17 cellular contexts compared by ENCODE assay signal in the genomic region with DNA sequence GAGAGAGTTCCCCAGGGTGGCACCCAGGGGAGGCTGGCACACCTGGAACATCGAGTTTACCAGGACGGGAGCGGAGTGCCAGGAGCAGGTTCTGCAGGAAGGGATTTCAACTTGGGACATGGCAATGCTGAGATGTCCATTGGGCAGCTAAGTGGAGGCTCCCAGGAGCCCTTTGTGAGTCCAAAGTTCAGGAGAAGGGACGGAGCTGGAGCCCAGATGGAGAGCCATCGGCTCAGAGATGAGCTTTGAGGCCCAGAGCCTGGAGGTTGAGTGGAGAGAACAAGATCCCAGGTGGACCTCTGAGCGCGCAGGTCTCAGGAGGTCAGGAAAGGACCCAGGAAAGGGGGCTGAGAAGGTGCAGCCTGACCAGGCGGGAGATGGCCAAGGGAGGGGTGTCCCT.
DNase-seq lines count a peak whose midpoint lies in the region; ATAC-seq, FAIRE-seq and TF ChIP-seq lines count a peak whose summit lies in the region.
"Had no signal": no experiment of that assay in that cellular context is flagged by ENCODE, and none has a peak within 500 bp of the region (broad histone marks: within the 10 kb centered on the region; RNA-seq: fewer than 3 reads in every experiment).

No MANE protein-coding gene starts in this region.

- H3K79me2 ChIP-seq in HepG2 (ENCODE audit: insufficient read depth, low read length), result no peaks in the 10 kb centered on the region
- H3K79me2 ChIP-seq in neural progenitor cell (ENCODE audit: low read depth), result no peaks in the 10 kb centered on the region

- H3K9ac ChIP-seq in HepG2 (ENCODE audit: insufficient read depth, low read depth, low read length) (no peak overlapping the region), neural progenitor cell (no peak overlapping the region)
- H3K9ac ChIP-seq: BLaER1 had no signal

- TF ChIP-seq RAD21 in HepG2 (CRISPR knock-in tag; IDR thresholded peaks at IDR 0.05), result no peak

- 85% methylated on average over 8 of the region's 8 CpGs for WGBS in HepG2 (ENCODE audit: low lambda C conversion rate)
- whole genome bisulfite sequencing in right lobe of liver (ENCODE audit: insufficient coverage, low coverage, low lambda C conversion rate, missing lambda C conversion rate), result 67% methylated on average over 5 of the region's 8 CpGs
- WGBS in sigmoid colon, 2 donors, result 90 to 95% methylated on average over 8 of the region's 8 CpGs

- BruUV-seq in HepG2 (replicated peaks; lab: Mats Ljungman, UMichigan), result no TSS peak

- in situ Hi-C loops in HepG2 (cut with HindIII; ENCODE audit: extremely low pct_ligation_motif_present, low pct_unique_long_range_greater_than_20kb), result no loop called here

- H3K36me3 ChIP-seq in HepG2 (replicated peaks in 1 of 2; ENCODE audit: control insufficient read depth in 1 of 2, insufficient read depth in 2 of 2, low read length in 2 of 2) (no peaks in the 10 kb centered on the region), right lobe of liver (no peaks in the 10 kb centered on the region), neural progenitor cell (no peaks in the 10 kb centered on the region), sigmoid colon (no peaks in the 10 kb centered on the region)
- H3K36me3 ChIP-seq: BLaER1 had no signal

- H3K27ac ChIP-seq in HepG2 (ENCODE audit: extremely low read length, insufficient read depth, low read length) (no peak overlapping the region), right lobe of liver (no peak overlapping the region), neural progenitor cell (no peak overlapping the region), sigmoid colon (no peak overlapping the region), dorsolateral prefrontal cortex (no peak overlapping the region)
- H3K27ac ChIP-seq: 22Rv1, BLaER1 had no signal

- no peak for TF ChIP-seq CTCF in HepG2 (CRISPR knock-in tag; IDR thresholded peaks at IDR 0.05)
- TF ChIP-seq CTCF in right lobe of liver (IDR thresholded peaks at IDR 0.05), result no peak
- no peak for TF ChIP-seq CTCF in neural progenitor cell (IDR thresholded peaks at IDR 0.05)
- no peak for TF ChIP-seq CTCF in sigmoid colon (IDR thresholded peaks at IDR 0.05)
- TF ChIP-seq CTCF in dorsolateral prefrontal cortex (IDR thresholded peaks at IDR 0.05 in 54 of 56, conservative IDR thresholded peaks at IDR 0.05 in 2 of 56; ENCODE audit: low read depth in 1 of 56, partially characterized antibody in 56 of 56), result no peak

- ATAC-seq in HepG2, result no peak
- no peak for ATAC-seq in right lobe of liver
- no peak for ATAC-seq in HG03108 (IDR thresholded peaks at IDR 0.05; ENCODE audit: unreplicated experiment)
- ATAC-seq: GM12878 had no signal

- CTCF ChIA-PET in HepG2 (lab: Yijun Ruan, JAX; ENCODE audit: low intra/inter-chr PET ratio, low total read pairs), result no interaction called here

- TF ChIP-seq POLR2A in HepG2 (IDR thresholded peaks at IDR 0.05; ENCODE audit: insufficient read depth in 1 of 2, low read depth in 2 of 2, low read length in 2 of 2) (no peak), right lobe of liver (IDR thresholded peaks at IDR 0.05) (no peak), sigmoid colon (IDR thresholded peaks at IDR 0.05) (no peak)

- H3K27ac Mint-ChIP-seq in neural progenitor cell, result peak overlapping the region; percentile 52
- H3K27ac Mint-ChIP-seq: CD4-positive, CD25-positive, alpha-beta regulatory T cell; GM23338 had no signal

- H3K4me1 ChIP-seq in HepG2 (ENCODE audit: insufficient read depth, low read length), result peaks cover 62% of the 10 kb centered on the region
- H3K4me1 ChIP-seq in right lobe of liver, result peaks cover 0 to 31% (median 13%) of the 10 kb centered on the region in 4 donors
- no peaks in the 10 kb centered on the region for H3K4me1 ChIP-seq in neural progenitor cell
- H3K4me1 ChIP-seq in sigmoid colon, result peaks cover 0 to 16% (median 13%) of the 10 kb centered on the region in 4 donors
- H3K4me1 ChIP-seq: BLaER1 had no signal

- POLR2A ChIA-PET in HepG2 (lab: Yijun Ruan, JAX), result interaction anchor here (1.4 kb wide), 1 partner anchor 32 kb away, joined by 3 read pairs; no protein-coding TSS in a partner anchor

- H3K4me3 ChIP-seq in HepG2 (replicated peaks in 1 of 3; ENCODE audit: insufficient read depth in 1 of 3, low read depth in 2 of 3, low read length in 3 of 3) (no peak overlapping the region), right lobe of liver (no peak overlapping the region), neural progenitor cell (no peak overlapping the region), sigmoid colon (no peak overlapping the region), dorsolateral prefrontal cortex (no peak overlapping the region)
- H3K4me3 ChIP-seq: BLaER1, GM12878, GM23338 had no signal

- intact Hi-C loops in HepG2 (cut with micrococcal nuclease; ENCODE audit: unreplicated experiment) (no loop called here), right lobe of liver (cut with DNase I) (no loop called here), sigmoid colon (cut with DNase I) (no loop called here), dorsolateral prefrontal cortex (cut with DNase I) (no loop called here)

- H3K4me1 Mint-ChIP-seq in neural progenitor cell, result peaks cover 55% of the 10 kb centered on the region
- H3K4me1 Mint-ChIP-seq: CD4-positive, CD25-positive, alpha-beta regulatory T cell had no signal

- H3K9me3 Mint-ChIP-seq in neural progenitor cell, result peaks cover 4% of the 10 kb centered on the region
- H3K9me3 Mint-ChIP-seq: GM23338 had no signal

- peaks cover 8% of the 10 kb centered on the region for H3K27me3 Mint-ChIP-seq in neural progenitor cell (ENCODE audit: insufficient read depth, low read depth)
- H3K27me3 Mint-ChIP-seq: CD4-positive, CD25-positive, alpha-beta regulatory T cell had no signal

- H3K9me3 ChIP-seq in HepG2 (ENCODE audit: low read length) (no peaks in the 10 kb centered on the region), right lobe of liver (no peaks in the 10 kb centered on the region), neural progenitor cell (ENCODE audit: low read depth) (no peaks in the 10 kb centered on the region), sigmoid colon (no peaks in the 10 kb centered on the region)

- DNase-seq in HepG2 (ENCODE audit: low spot score) (no peak), right lobe of liver (no peak), neural progenitor cell (ENCODE audit: low spot score) (no peak), sigmoid colon (peak; percentile 58), dorsolateral prefrontal cortex (no peak), AG08395 (ENCODE audit: low spot score) (no peak)
- DNase-seq: AML-193; CD4-positive, CD25-positive, alpha-beta regulatory T cell; DMS79; H7 had no signal

- no peak for TF ChIP-seq EP300 in HepG2 (IDR thresholded peaks at IDR 0.05; ENCODE audit: low read depth in 2 of 2, low read length in 2 of 2)
- no peak for TF ChIP-seq EP300 in HepG2 (CRISPR knock-in tag; IDR thresholded peaks at IDR 0.05; ENCODE audit: borderline replicate concordance)
- TF ChIP-seq EP300 in sigmoid colon (IDR thresholded peaks at IDR 0.05), result no peak

- H3F3A ChIP-seq in neural progenitor cell (ENCODE audit: low read depth), result no peaks in the 10 kb centered on the region

- peak overlapping the region; percentile 6 for H3K4me3 Mint-ChIP-seq in neural progenitor cell
- H3K4me3 Mint-ChIP-seq: CD4-positive, CD25-positive, alpha-beta regulatory T cell; GM23338 had no signal

- no peaks in the 10 kb centered on the region for H3K27me3 ChIP-seq in HepG2 (ENCODE audit: control insufficient read depth in 1 of 2, insufficient read depth in 2 of 2, low read length in 2 of 2)
- H3K27me3 ChIP-seq in right lobe of liver, result no peaks in the 10 kb centered on the region
- no peaks in the 10 kb centered on the region for H3K27me3 ChIP-seq in neural progenitor cell
- no peaks in the 10 kb centered on the region for H3K27me3 ChIP-seq in sigmoid colon
- no peaks in the 10 kb centered on the region for H3K27me3 ChIP-seq in dorsolateral prefrontal cortex
- H3K27me3 ChIP-seq: BLaER1 had no signal

- H3K4me2 ChIP-seq in HepG2 (ENCODE audit: low read depth, low read length) (no peak overlapping the region), neural progenitor cell (no peak overlapping the region)
- H3K4me2 ChIP-seq: BLaER1, GM23338 had no signal

- no peaks in the 10 kb centered on the region for H4K20me1 ChIP-seq in HepG2 (ENCODE audit: insufficient read depth, low read length)
- no peaks in the 10 kb centered on the region for H4K20me1 ChIP-seq in neural progenitor cell (ENCODE audit: low read depth)
- H4K20me1 ChIP-seq: BLaER1 had no signal

- no peak overlapping the region for H2AFZ ChIP-seq in HepG2 (ENCODE audit: low read length)
- H2AFZ ChIP-seq in neural progenitor cell (replicated peaks), result no peak overlapping the region
- H2AFZ ChIP-seq: GM23338 had no signal

- no peaks in the 10 kb centered on the region for H3K36me3 Mint-ChIP-seq in neural progenitor cell
- H3K36me3 Mint-ChIP-seq: CD4-positive, CD25-positive, alpha-beta regulatory T cell had no signal

- no peak for FAIRE-seq in HepG2 (lab: Jason Lieb, UNC)
- FAIRE-seq: GM12878, GM18507, HTR-8/SVneo had no signal

TF ChIP-seq in HepG2, 621 proteins besides CTCF, POLR2A, EP300 and RAD21 (continues in another document):
- TF ChIP-seq REPIN1 (CRISPR knock-in tag; IDR thresholded peaks at IDR 0.05; ENCODE audit: borderline replicate concordance, low read depth) (no peak), MTA1 (CRISPR knock-in tag; IDR thresholded peaks at IDR 0.05; ENCODE audit: borderline replicate concordance) (no peak), SMARCC2 (IDR thresholded peaks at IDR 0.05) (no peak), EED (CRISPR knock-in tag; IDR thresholded peaks at IDR 0.05) (no peak), HNF4A (CRISPR knock-in tag; IDR thresholded peaks at IDR 0.05) (peak; percentile 77), ZNF678 (CRISPR knock-in tag; IDR thresholded peaks at IDR 0.05) (peak; percentile 24; the same call in 1 of the 2 replicates), GZF1 (CRISPR knock-in tag; IDR thresholded peaks at IDR 0.05) (no peak), ZNF644 (CRISPR knock-in tag; IDR thresholded peaks at IDR 0.05; ENCODE audit: low read depth) (peak; percentile 86)
